Comparison of ENCODE assay signal across 8 cellular contexts in genomic region chr2:101386599-101387150, GRCh38. TPM values are rescaled to one million over a fixed set of nuclear protein-coding genes. Genes with fewer than 3 reads are reported as not detected.
A peak's percentile ranks its signal among the peaks of the same experiment; 100 is the strongest.
DNase-seq lines count a peak whose midpoint lies in the region; ATAC-seq, FAIRE-seq and TF ChIP-seq lines count a peak whose summit lies in the region.

No MANE protein-coding gene starts in this region.

- no peak overlapping the region for H3K27ac ChIP-seq in keratinocyte (ENCODE audit: control insufficient read depth, insufficient read depth, low read length)

- DNase-seq in HuH-7.5 (ENCODE audit: low spot score) = peak; percentile 29
- DNase-seq in astrocyte of the spinal cord (ENCODE audit: low read depth, low spot score) = no peak
- DNase-seq in keratinocyte (ENCODE audit: low read depth, low spot score) = no peak
- DNase-seq in stimulated activated naive B cell treated with anti-CD40 and anti-IgM and Interleukin-4, amounts not matched to agents 10 μg/mL and 1 μg/mL and 100 μg/mL, for 72 hours = no peak
- DNase-seq in NCI-H2171 treated with DMSO at 0.1 percent for 48 hours (lab: John Stamatoyannopoulos, UW) = no peak
- DNase-seq in ureter (ENCODE audit: low spot score) = no peak
- no peak for DNase-seq in epidermal melanocyte (ENCODE audit: insufficient read length, low spot score)

- H3K27me3 ChIP-seq in keratinocyte (ENCODE audit: control insufficient read depth, extremely low read depth, insufficient read depth, low read length) = peaks cover 6% of the 10 kb centered on the region

- H3K9me3 Mint-ChIP-seq in stimulated activated naive B cell treated with anti-CD40 and anti-IgM and Interleukin-4, amounts not matched to agents 10 μg/mL and 1 μg/mL and 100 μg/mL, for 72 hours = no peaks in the 10 kb centered on the region

- in situ Hi-C loops in astrocyte of the spinal cord (cut with HindIII; ENCODE audit: low sequenced_read_pairs) = no loop called here

- H3K4me1 Mint-ChIP-seq in stimulated activated naive B cell treated with anti-CD40 and anti-IgM and Interleukin-4, amounts not matched to agents 10 μg/mL and 1 μg/mL and 100 μg/mL, for 72 hours = peaks cover 6 to 19% of the 10 kb centered on the region in 2 donors

- no peaks in the 10 kb centered on the region for H3K9me3 ChIP-seq in keratinocyte (ENCODE audit: control insufficient read depth, low read depth, low read length)

- dilution Hi-C loops in keratinocyte (cut with MboI; ENCODE audit: extremely low pct_ligation_motif_present, low sequenced_read_pairs) = no loop called here

- no peaks in the 10 kb centered on the region for H3K79me2 ChIP-seq in keratinocyte (ENCODE audit: control insufficient read depth, insufficient read depth, low read length)

- H3K36me3 Mint-ChIP-seq in stimulated activated naive B cell treated with anti-CD40 and anti-IgM and Interleukin-4, amounts not matched to agents 10 μg/mL and 1 μg/mL and 100 μg/mL, for 72 hours = no peaks in the 10 kb centered on the region

- H3K4me1 ChIP-seq in keratinocyte (ENCODE audit: control insufficient read depth, extremely low read depth, insufficient read depth, low read length) = peaks cover 16% of the 10 kb centered on the region

- peak overlapping the region; percentile 90 for H2AFZ ChIP-seq in keratinocyte (ENCODE audit: control insufficient read depth, low read length)

- peak overlapping the region; percentile 22 for H3K4me3 ChIP-seq in astrocyte of the spinal cord (ENCODE audit: low read depth, low read length)
- H3K4me3 ChIP-seq in keratinocyte (ENCODE audit: control insufficient read depth in 2 of 3, extremely low read depth in 1 of 3, insufficient read depth in 2 of 3, low read depth in 1 of 3, low read length in 3 of 3) = peak overlapping the region; percentile 36 to 70 (median 70)

- H3K9ac ChIP-seq in keratinocyte (ENCODE audit: control insufficient read depth, extremely low read depth, insufficient read depth, low read length) = peak overlapping the region; percentile 44

- no peaks in the 10 kb centered on the region for H4K20me1 ChIP-seq in keratinocyte (ENCODE audit: control insufficient read depth, extremely low read depth, insufficient read depth, low read length)

- H3K4me3 Mint-ChIP-seq in stimulated activated naive B cell treated with anti-CD40 and anti-IgM and Interleukin-4, amounts not matched to agents 10 μg/mL and 1 μg/mL and 100 μg/mL, for 72 hours = peak overlapping the region; percentile 56 to 80

- TF ChIP-seq CTCF in astrocyte of the spinal cord (IDR thresholded peaks at IDR 0.05; ENCODE audit: low read depth, low read length) (no peak), keratinocyte (optimal IDR thresholded peaks at IDR 0.05 in 1 of 3, IDR thresholded peaks at IDR 0.05 in 1 of 3, conservative IDR thresholded peaks at IDR 0.05 in 1 of 3; ENCODE audit: extremely low read depth in 1 of 3, insufficient read depth in 2 of 3, low read length in 3 of 3) (no peak)

- H3K27me3 Mint-ChIP-seq in stimulated activated naive B cell treated with anti-CD40 and anti-IgM and Interleukin-4, amounts not matched to agents 10 μg/mL and 1 μg/mL and 100 μg/mL, for 72 hours = peaks cover 47% of the 10 kb centered on the region in 2 donors

- peak; percentile 51 to 62 for ATAC-seq in stimulated activated naive B cell treated with anti-CD40 and anti-IgM and Interleukin-4, amounts not matched to agents 10 μg/mL and 1 μg/mL and 100 μg/mL, for 72 hours (replicated peaks)
- ATAC-seq in GM21526 (IDR thresholded peaks at IDR 0.05; ENCODE audit: low FRiP score, unreplicated experiment) = no peak

- H3K4me2 ChIP-seq in keratinocyte (ENCODE audit: control insufficient read depth, extremely low read depth, insufficient read depth, low read depth, low read length) = peak overlapping the region; percentile 92

- no peaks in the 10 kb centered on the region for H3K9me1 ChIP-seq in keratinocyte (ENCODE audit: control insufficient read depth, extremely low read depth, insufficient read depth, low read length)

- FAIRE-seq in keratinocyte (lab: Jason Lieb, UNC) = no peak

- H3K27ac Mint-ChIP-seq in stimulated activated naive B cell treated with anti-CD40 and anti-IgM and Interleukin-4, amounts not matched to agents 10 μg/mL and 1 μg/mL and 100 μg/mL, for 72 hours = no peak overlapping the region

- H3K36me3 ChIP-seq in keratinocyte (ENCODE audit: control insufficient read depth in 2 of 2, extremely low read depth in 1 of 2, insufficient read depth in 2 of 2, low read length in 2 of 2) = no peaks in the 10 kb centered on the region

RNA-seq across cellular contexts. Expression of gene CREG2, which starts 0.6 kb away (rescaled TPM):
- 1.7 to 2.8 TPM (median 1.8 TPM) in 3 replicates for polyA plus RNA-seq in keratinocyte
- polyA plus RNA-seq in keratinocyte (2011; ENCODE audit: low read depth) = 0.20 TPM
- 1.3 and 3.0 TPM in 2 replicates for polyA plus RNA-seq in keratinocyte (2011; cell fraction: cytosol; rRNA removed)
- polyA plus RNA-seq in keratinocyte (2011; cell fraction: nucleus; rRNA removed) = 1.8 and 2.5 TPM in 2 replicates
- polyA plus RNA-seq in keratinocyte (2012; ENCODE audit: low replicate concordance) = 0.54 and 1.1 TPM in 2 replicates
- polyA minus RNA-seq in keratinocyte = 0.19 to 0.96 TPM in 2 of 3 replicates, not detected in the other
- polyA minus RNA-seq in keratinocyte (2011; cell fraction: cytosol; rRNA and poly(A)+ RNA removed) = 0.96 TPM
- polyA minus RNA-seq in keratinocyte (2011; cell fraction: nucleus; rRNA and poly(A)+ RNA removed) = 1.2 and 2.2 TPM in 2 replicates
- total RNA-seq in ureter = 1.8 TPM
